In the genomic region with DNA sequence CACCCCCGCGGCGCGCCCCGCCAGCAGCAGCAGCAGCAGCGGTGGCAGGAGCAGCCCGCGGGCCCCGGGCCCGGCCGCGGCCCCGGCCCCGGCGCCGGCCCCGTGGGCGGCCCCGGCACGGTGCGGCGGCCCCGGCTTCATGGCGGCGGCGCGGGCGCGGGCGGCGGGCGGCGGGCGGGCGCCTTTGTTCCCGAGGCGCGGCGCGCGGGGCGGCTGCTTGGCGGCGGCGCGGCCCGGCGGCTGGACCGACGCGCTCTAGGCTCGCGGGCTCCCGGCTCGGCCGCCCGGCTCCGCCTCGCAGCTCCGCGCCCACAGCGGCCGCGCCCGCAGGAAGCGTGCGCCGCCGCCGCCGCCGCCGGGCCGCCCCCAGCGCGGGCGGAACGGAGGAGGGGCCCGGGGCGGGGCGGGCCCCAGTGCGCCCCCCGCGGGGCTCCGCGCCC, we compare ENCODE assay signal across 8 cellular contexts. TPM values are rescaled to one million over a fixed set of nuclear protein-coding genes. Genes with fewer than 3 reads are reported as not detected.
DNase-seq lines count a peak whose midpoint lies in the region; TF ChIP-seq lines count a peak whose summit lies in the region.

SDC3 (minus strand) TSS at position 313 of the 440 bp plus-strand sequence; CDS start at position 141, 172 bp downstream.

- TF ChIP-seq CTCF in RWPE1 (conservative IDR thresholded peaks at IDR 0.05; ENCODE audit: low read depth) (no peak), vagina (IDR thresholded peaks at IDR 0.05) (no peak)

- no peaks in the 10 kb centered on the region for H3K4me1 ChIP-seq in endocrine pancreas (ENCODE audit: control insufficient read depth, insufficient read depth, low read length)
- H3K4me1 ChIP-seq in vagina = peaks cover 47% of the 10 kb centered on the region

- no peaks in the 10 kb centered on the region for H3K9me3 ChIP-seq in endocrine pancreas (ENCODE audit: control insufficient read depth, low read length)
- H3K9me3 ChIP-seq in vagina = no peaks in the 10 kb centered on the region

- no peaks in the 10 kb centered on the region for H3K36me3 ChIP-seq in endocrine pancreas (ENCODE audit: control insufficient read depth, insufficient read depth, low read length)
- H3K36me3 ChIP-seq in vagina = no peaks in the 10 kb centered on the region

- CTCF ChIA-PET in RWPE1 (lab: Yijun Ruan, JAX) = interaction anchor here (7.8 kb wide), 1 partner anchor 105 kb away, joined by 186 read pairs; no protein-coding TSS in a partner anchor

- H3K4me3 ChIP-seq in endocrine pancreas (ENCODE audit: control insufficient read depth, insufficient read depth, low read length) = no peak within 1 kb of the TSS
- peak within 1 kb of the TSS; percentile 51 to 72 for H3K4me3 ChIP-seq in vagina

- peak within 1 kb of the TSS; percentile 48 for H3K9ac ChIP-seq in endocrine pancreas (ENCODE audit: control insufficient read depth, insufficient read depth, low read length)

- H3K27me3 ChIP-seq in endocrine pancreas (ENCODE audit: control insufficient read depth, insufficient read depth, low read length) (peaks cover 7% of the 10 kb centered on the region), vagina (no peaks in the 10 kb centered on the region)

- TF ChIP-seq POLR2A in vagina (IDR thresholded peaks at IDR 0.05) = no peak

- DNase-seq in DMS 273 (lab: John Stamatoyannopoulos, UW; ENCODE audit: unreplicated experiment) (peak; percentile 71), DMS 273 treated with DMSO at 0.1 percent for 48 hours (lab: John Stamatoyannopoulos, UW) (no peak), RWPE1 (ENCODE audit: low spot score) (peak; percentile 35), mucosa of gallbladder (ENCODE audit: low spot score) (no peak), vagina (ENCODE audit: extremely low spot score in 2 of 2) (no peak), HPDE6-E6E7 (ENCODE audit: extremely low spot score) (no peak), HT-29 (ENCODE audit: low spot score) (no peak)

- H3K27ac ChIP-seq in RWPE1 (peak within 1 kb of the TSS; percentile 34), vagina (peak within 1 kb of the TSS; percentile 70)

- intact Hi-C loops in vagina (cut with DNase I) = no loop called here

- POLR2A ChIA-PET in RWPE1 (lab: Yijun Ruan, JAX; ENCODE audit: low non-redundant PET) = no interaction called here

RNA-seq across cellular contexts. Expression of gene SDC3, which starts in this region (rescaled TPM):
- 128 TPM for total RNA-seq in mucosa of gallbladder
- total RNA-seq in vagina = 20.1 TPM
- 0.31 and 0.42 TPM in 2 replicates for total RNA-seq in HT-29 (2014; rRNA removed; shearing (Covaris generic))

Comparison
In these comparisons a context has a peak if more than half of its experiments do, and no peak if none do; other contexts are left out.
1. RNA of gene SDC3 (total RNA-seq): 128 TPM in mucosa of gallbladder (single experiment) and 20.1 TPM in vagina (single experiment); 0.31 to 0.42 TPM in HT-29; every median in the first group is over 10 times any median in the second.
2. DNase-seq: peak in DMS 273 (single experiment) and RWPE1 (single experiment); none in DMS 273 treated with DMSO at 0.1 percent for 48 hours (single experiment), mucosa of gallbladder (single experiment), vagina (0 of 2), HPDE6-E6E7 (single experiment) and HT-29 (single experiment).